Comparison of ENCODE assay signal across 32 cellular contexts in the genomic region with DNA sequence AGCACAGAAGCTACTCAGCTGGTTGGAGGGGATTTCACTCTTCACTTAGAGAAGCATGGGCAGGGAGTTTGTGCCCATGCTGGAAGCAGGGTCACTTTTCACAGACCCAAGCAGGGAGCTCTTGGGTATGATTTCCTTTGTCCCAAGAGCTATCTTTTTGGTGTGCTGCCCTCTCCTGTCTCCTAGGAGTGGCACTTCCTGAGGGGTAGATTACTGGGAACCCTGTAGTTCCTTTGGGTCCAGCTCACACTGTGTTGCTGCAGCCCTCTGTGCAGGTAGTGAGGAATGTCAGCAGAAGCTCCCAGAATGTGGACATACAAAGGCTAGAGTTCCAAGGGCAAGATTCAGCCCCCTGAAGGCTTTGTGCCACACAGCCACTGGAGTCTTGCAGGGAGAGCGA.
"Had no signal": no experiment of that assay in that cellular context is flagged by ENCODE, and none has a peak within 500 bp of the region (broad histone marks: within the 10 kb centered on the region; RNA-seq: fewer than 3 reads in every experiment).

No MANE protein-coding gene starts in this region.

- H3K4me2 ChIP-seq: hepatocyte, smooth muscle cell had no signal

- H2AFZ ChIP-seq: hepatocyte, parathyroid adenoma had no signal

- DNase-seq: activated CD4-positive, alpha-beta T cell treated with anti-CD3 and anti-CD28 coated beads for 4 hours; activated CD4-positive, alpha-beta T cell treated with anti-CD3 and anti-CD28 coated beads, Interleukin-2, amount 50 U/mL, for 4 hours; activated naive CD4-positive, alpha-beta T cell; activated naive CD8-positive, alpha-beta T cell treated with anti-CD3 and anti-CD28 coated beads for 36 hours; activated T-cell treated with anti-CD3 and anti-CD28 coated beads for 4 hours; activated T-cell treated with anti-CD3 and anti-CD28 coated beads, Interleukin-2, amount 50 U/mL, for 72 hours; adrenal gland; aorta; dorsolateral prefrontal cortex; effector memory CD4-positive, alpha-beta T cell; erythroblast; left cardiac atrium; mammary epithelial cell; naive B cell; nephron progenitor cell; nucleus accumbens; psoas muscle; stimulated activated CD4-positive, alpha-beta T cell treated with anti-CD3 and anti-CD28 coated beads, Interleukin-2, amount 100 ng/mL, for 24 hours; stimulated activated naive CD4-positive, alpha-beta T cell; T-cell; tibial artery; upper lobe of right lung had no signal

- H3K4me1 Mint-ChIP-seq: activated naive CD8-positive, alpha-beta T cell treated with anti-CD3 and anti-CD28 coated beads for 36 hours; brain; naive B cell; T-cell had no signal

- H3K27ac Mint-ChIP-seq: activated naive CD8-positive, alpha-beta T cell treated with anti-CD3 and anti-CD28 coated beads for 36 hours; activated T-cell treated with anti-CD3 and anti-CD28 coated beads, Interleukin-2, amount 50 U/mL, for 72 hours; brain; mesothelial cell of epicardium; naive B cell; nephron progenitor cell; T-cell had no signal

- FAIRE-seq: keratinocyte had no signal

- H3K9me3 ChIP-seq: adrenal gland, gastroesophageal sphincter, psoas muscle, suprapubic skin, tibial artery, upper lobe of right lung had no signal

- H3K27me3 Mint-ChIP-seq: activated naive CD8-positive, alpha-beta T cell treated with anti-CD3 and anti-CD28 coated beads for 36 hours; naive B cell; T-cell had no signal

- H3K36me3 Mint-ChIP-seq: activated naive CD8-positive, alpha-beta T cell treated with anti-CD3 and anti-CD28 coated beads for 36 hours; brain; mesothelial cell of epicardium; naive B cell; T-cell had no signal

- H3K4me3 Mint-ChIP-seq: activated naive CD8-positive, alpha-beta T cell treated with anti-CD3 and anti-CD28 coated beads for 36 hours; activated T-cell treated with anti-CD3 and anti-CD28 coated beads, Interleukin-2, amount 50 U/mL, for 72 hours; brain; mesothelial cell of epicardium; naive B cell; nephron progenitor cell; T-cell had no signal

- H3K27ac ChIP-seq: adrenal gland, cardiac muscle cell, coronary artery, dorsolateral prefrontal cortex, gastroesophageal sphincter, hepatocyte, parathyroid adenoma, psoas muscle, suprapubic skin, tibial artery, upper lobe of right lung had no signal

- H3K27me3 ChIP-seq: adrenal gland, cardiac muscle cell, gastroesophageal sphincter, hepatocyte, suprapubic skin, tibial artery, upper lobe of right lung had no signal

- H3K9ac ChIP-seq: parathyroid adenoma had no signal

- H3K79me2 ChIP-seq: hepatocyte, parathyroid adenoma had no signal

- H3K4me1 ChIP-seq: adrenal gland, gastroesophageal sphincter, parathyroid adenoma, psoas muscle, suprapubic skin, tibial artery, upper lobe of right lung had no signal

- ATAC-seq: activated T-cell treated with anti-CD3 and anti-CD28 coated beads, Interleukin-2, amount 50 U/mL, for 72 hours; left cardiac atrium; psoas muscle; T-cell had no signal

- H3K9me3 Mint-ChIP-seq: activated naive CD8-positive, alpha-beta T cell treated with anti-CD3 and anti-CD28 coated beads for 36 hours; brain; mesothelial cell of epicardium; naive B cell; nephron progenitor cell had no signal

- H3K4me3 ChIP-seq: adrenal gland, cardiac muscle cell, coronary artery, dorsolateral prefrontal cortex, gastroesophageal sphincter, hepatocyte, psoas muscle, smooth muscle cell, suprapubic skin, tibial artery, upper lobe of right lung had no signal

- H3K36me3 ChIP-seq: adrenal gland, cardiac muscle cell, gastroesophageal sphincter, suprapubic skin, tibial artery, upper lobe of right lung had no signal
